Comparison of ENCODE assay signal across 24 cellular contexts in genomic region chr2:163646659-163647058, GRCh38.
DNase-seq lines count a peak whose midpoint lies in the region; ATAC-seq and TF ChIP-seq lines count a peak whose summit lies in the region.
"Had no signal": no experiment of that assay in that cellular context is flagged by ENCODE, and none has a peak within 500 bp of the region (broad histone marks: within the 10 kb centered on the region; RNA-seq: fewer than 3 reads in every experiment).

No MANE protein-coding gene starts in this region.

- H3K27me3 ChIP-seq in heart left ventricle = no peaks in the 10 kb centered on the region
- H3K27me3 ChIP-seq in suprapubic skin = no peaks in the 10 kb centered on the region
- H3K27me3 ChIP-seq: BLaER1, sigmoid colon, upper lobe of right lung had no signal

- intact Hi-C loops in heart left ventricle (cut with DNase I) = loop anchor here in 1 of 10 donors (10.0 kb wide), 1 partner anchor 88 kb away; the partner anchor contains the start of gene FIGN
- intact Hi-C loops in left cardiac atrium (cut with DNase I) = no loop called here

- H3K4me1 ChIP-seq in heart left ventricle (peaks cover 0 to 31% (median 7%) of the 10 kb centered on the region in 12 donors), suprapubic skin (no peaks in the 10 kb centered on the region)
- H3K4me1 ChIP-seq: BLaER1, upper lobe of right lung had no signal

- TF ChIP-seq CTCF in heart left ventricle (IDR thresholded peaks at IDR 0.05) = no peak
- no peak for TF ChIP-seq CTCF in suprapubic skin (IDR thresholded peaks at IDR 0.05)

- ATAC-seq in heart left ventricle (peak in 3 of 4 donors; percentile 28 to 45 (median 44)), left cardiac atrium (no peak), HG03354 (IDR thresholded peaks at IDR 0.05; ENCODE audit: poor library complexity, severe bottlenecking, unreplicated experiment) (no peak), HG03521 (IDR thresholded peaks at IDR 0.05; ENCODE audit: unreplicated experiment) (no peak)
- ATAC-seq: upper lobe of right lung had no signal

- H3K36me3 ChIP-seq in heart left ventricle (no peaks in the 10 kb centered on the region), suprapubic skin (no peaks in the 10 kb centered on the region)
- H3K36me3 ChIP-seq: BLaER1, sigmoid colon, upper lobe of right lung had no signal

- no peak for DNase-seq in heart left ventricle
- DNase-seq in left cardiac atrium = no peak
- peak; percentile 95 for DNase-seq in NCI-H2227 (lab: John Stamatoyannopoulos, UW; ENCODE audit: unreplicated experiment)
- no peak for DNase-seq in caudate nucleus (lab: John Stamatoyannopoulos, UW)
- DNase-seq in suprapubic skin (ENCODE audit: low spot score in 2 of 2) = no peak
- no peak for DNase-seq in foreskin melanocyte
- DNase-seq: activated CD4-positive, alpha-beta memory T cell treated with anti-CD3 and anti-CD28 coated beads for 36 hours; activated CD4-positive, CD25-positive, alpha-beta regulatory T cell; activated gamma-delta T cell; Calu3; EL; glutamatergic neuron; GOT3; NCI-H1694 treated with DMSO at 0.1 percent for 48 hours; NCI-H524; posterior cingulate gyrus; sigmoid colon; stimulated activated CD4-positive, alpha-beta T cell treated with anti-CD3 and anti-CD28 coated beads, Interleukin-15, amount 100 ng/mL, for 24 hours; stimulated activated CD8-positive, alpha-beta memory T cell treated with anti-CD3 and anti-CD28 coated beads, Interleukin-4, amount 100 ng/mL, for 48 hours; T1000; upper lobe of right lung had no signal

- H3K4me3 ChIP-seq in heart left ventricle (no peak overlapping the region), suprapubic skin (no peak overlapping the region)
- H3K4me3 ChIP-seq: BLaER1, sigmoid colon, upper lobe of right lung had no signal

- TF ChIP-seq POLR2A in heart left ventricle (IDR thresholded peaks at IDR 0.05) (no peak), suprapubic skin (IDR thresholded peaks at IDR 0.05) (no peak)

- 33 to 43% (median 39%) methylated on average over 1 of the region's 1 CpG for WGBS in heart left ventricle, 4 donors
- 67% methylated on average over 1 of the region's 1 CpG for WGBS in suprapubic skin

- no peak for TF ChIP-seq EP300 in suprapubic skin (IDR thresholded peaks at IDR 0.05)

- H3K27ac ChIP-seq in heart left ventricle = no peak overlapping the region
- H3K27ac ChIP-seq in caudate nucleus (ENCODE audit: low read depth, low read length) = peak overlapping the region; percentile 8
- no peak overlapping the region for H3K27ac ChIP-seq in suprapubic skin
- H3K27ac ChIP-seq: BLaER1, upper lobe of right lung had no signal

- H3K9me3 ChIP-seq in heart left ventricle (no peaks in the 10 kb centered on the region), suprapubic skin (no peaks in the 10 kb centered on the region)
- H3K9me3 ChIP-seq: BLaER1, sigmoid colon, upper lobe of right lung had no signal

Comparison
In these comparisons a context has a peak if more than half of its experiments do, and no peak if none do; other contexts are left out.
1. ATAC-seq: peak in heart left ventricle (3 of 4); none in left cardiac atrium (0 of 2), HG03354 (single experiment) and HG03521 (single experiment).